11 cellular contexts compared by ENCODE assay signal in genomic region chrX:110665223-110665622, GRCh38.
DNase-seq lines count a peak whose midpoint lies in the region; ATAC-seq lines count a peak whose summit lies in the region.
"Had no signal": no experiment of that assay in that cellular context is flagged by ENCODE, and none has a peak within 500 bp of the region (broad histone marks: within the 10 kb centered on the region; RNA-seq: fewer than 3 reads in every experiment).

No MANE protein-coding gene starts in this region.

- peak; percentile 22 for ATAC-seq in GM19438 (IDR thresholded peaks at IDR 0.05; ENCODE audit: low read depth, unreplicated experiment)
- ATAC-seq in HG02870 (IDR thresholded peaks at IDR 0.05; ENCODE audit: unreplicated experiment) = peak; percentile 14
- no peak for ATAC-seq in GM18498 (IDR thresholded peaks at IDR 0.05; ENCODE audit: unreplicated experiment)

- peak; percentile 1 for DNase-seq in fibroblast of peridontal ligament (ENCODE audit: extremely low read depth)
- DNase-seq in renal cortical epithelial cell (ENCODE audit: low read depth) = peak; percentile 3
- DNase-seq in stimulated activated CD4-positive, alpha-beta T cell treated with anti-CD3 and anti-CD28 coated beads, Interleukin-2, amount 100 ng/mL, for 48 hours = no peak
- DNase-seq in dedifferentiated amniotic fluid mesenchymal stem cell (ENCODE audit: extremely low spot score) = no peak
- DNase-seq: COR-L47, NCI-H1092, NCI-H146, NCI-H774 had no signal

Comparison
In these comparisons a context has a peak if more than half of its experiments do, and no peak if none do; other contexts are left out.
1. DNase-seq: peak in fibroblast of peridontal ligament (single experiment) and renal cortical epithelial cell (single experiment); none in stimulated activated CD4-positive, alpha-beta T cell treated with anti-CD3 and anti-CD28 coated beads, Interleukin-2, amount 100 ng/mL, for 48 hours (0 of 2) and dedifferentiated amniotic fluid mesenchymal stem cell (single experiment).